1 cellular context compared by ENCODE assay signal in genomic region chr10:83212632-83213349, GRCh38.
TF ChIP-seq lines count a peak whose summit lies in the region.

No MANE protein-coding gene starts in this region.

TF ChIP-seq in WTC11, 78 proteins besides CTCF, POLR2A, EP300 and RAD21 (continued from another document):
- TF ChIP-seq ZNF532 (CRISPR knock-in tag; IDR thresholded peaks at IDR 0.05; ENCODE audit: borderline replicate concordance) = no peak
